Comparison of ENCODE assay signal across 22 cellular contexts in genomic region chr3:63450634-63451363, GRCh38.
A peak's percentile ranks its signal among the peaks of the same experiment; 100 is the strongest.
DNase-seq lines count a peak whose midpoint lies in the region; ATAC-seq and TF ChIP-seq lines count a peak whose summit lies in the region.
"Had no signal": no experiment of that assay in that cellular context is flagged by ENCODE, and none has a peak within 500 bp of the region (broad histone marks: within the 10 kb centered on the region; RNA-seq: fewer than 3 reads in every experiment).

No MANE protein-coding gene starts in this region.

- H3K27me3 Mint-ChIP-seq in endodermal cell (ENCODE audit: insufficient read depth): peaks cover 37% of the 10 kb centered on the region
- H3K27me3 Mint-ChIP-seq: activated CD4-positive, alpha-beta T cell treated with anti-CD3 and anti-CD28 coated beads, Interleukin-2, amount 10 ng/mL, durations not matched to agents 7 days and 5 days; CD4-positive, CD25-positive, alpha-beta regulatory T cell; naive B cell had no signal

- H3K36me3 ChIP-seq in OCI-LY1 (ENCODE audit: insufficient read depth, low read length): no peaks in the 10 kb centered on the region
- H3K36me3 ChIP-seq in endodermal cell (ENCODE audit: control insufficient read depth, insufficient read depth, low read length): no peaks in the 10 kb centered on the region
- H3K36me3 ChIP-seq: spleen, tibial nerve had no signal

- H3K9me3 ChIP-seq in OCI-LY1 (ENCODE audit: low read length) (no peaks in the 10 kb centered on the region), endodermal cell (ENCODE audit: control insufficient read depth, low read length) (peaks cover 4% of the 10 kb centered on the region)
- H3K9me3 ChIP-seq: spleen, tibial nerve had no signal

- no peaks in the 10 kb centered on the region for H3K36me3 Mint-ChIP-seq in endodermal cell (ENCODE audit: low read depth)
- H3K36me3 Mint-ChIP-seq: activated naive CD8-positive, alpha-beta T cell treated with anti-CD3 and anti-CD28 coated beads, Interleukin-2, amount 10 ng/mL, durations not matched to agents 7 days and 5 days; CD4-positive, CD25-positive, alpha-beta regulatory T cell; naive B cell had no signal

- H3K4me1 ChIP-seq in OCI-LY1 (ENCODE audit: insufficient read depth, low read length, severe bottlenecking) (no peaks in the 10 kb centered on the region), endodermal cell (ENCODE audit: control insufficient read depth, insufficient read depth, low read length) (peaks cover 2% of the 10 kb centered on the region)
- H3K4me1 ChIP-seq: spleen, tibial nerve had no signal

- H3K4me3 ChIP-seq in OCI-LY1 (ENCODE audit: low read depth, low read length, poor library complexity, severe bottlenecking): no peak overlapping the region
- no peak overlapping the region for H3K4me3 ChIP-seq in endodermal cell (ENCODE audit: low read length)
- H3K4me3 ChIP-seq in retinal pigment epithelial cell (ENCODE audit: low read length): no peak overlapping the region
- H3K4me3 ChIP-seq: spleen, tibial nerve had no signal

- WGBS in endodermal cell (ENCODE audit: insufficient coverage in 1 of 2, insufficient read length in 1 of 2), 2 experiments: 95 to 100% methylated on average over 4 to 5 of the region's 5 CpGs

- H2AFZ ChIP-seq in OCI-LY1 (ENCODE audit: low read length): no peak overlapping the region

- H3K27me3 ChIP-seq in OCI-LY1 (ENCODE audit: insufficient read depth, low read length): no peaks in the 10 kb centered on the region
- H3K27me3 ChIP-seq in endodermal cell (ENCODE audit: control insufficient read depth, insufficient read depth, low read length, poor library complexity, severe bottlenecking): peaks cover 25% of the 10 kb centered on the region
- H3K27me3 ChIP-seq: spleen, tibial nerve had no signal

- no peaks in the 10 kb centered on the region for H3F3A ChIP-seq in OCI-LY1 (ENCODE audit: insufficient read depth, low read length)

- no peak overlapping the region for H3K9ac ChIP-seq in OCI-LY1 (ENCODE audit: low read length)
- H3K9ac ChIP-seq in endodermal cell (ENCODE audit: extremely low read depth, low read length, poor library complexity, severe bottlenecking): no peak overlapping the region

- no peak overlapping the region for H3K27ac ChIP-seq in OCI-LY1 (ENCODE audit: low read depth, low read length, poor library complexity, severe bottlenecking)
- H3K27ac ChIP-seq in endodermal cell (ENCODE audit: low read depth, low read length): no peak overlapping the region
- H3K27ac ChIP-seq: spleen, tibial nerve had no signal

- H3K9me2 ChIP-seq in OCI-LY1 (ENCODE audit: low read depth, low read length): no peaks in the 10 kb centered on the region

- no peaks in the 10 kb centered on the region for H3K79me2 ChIP-seq in OCI-LY1 (ENCODE audit: insufficient read depth, low read length)

- H3K4me3 Mint-ChIP-seq in endodermal cell: no peak overlapping the region
- H3K4me3 Mint-ChIP-seq: activated CD4-positive, alpha-beta T cell treated with anti-CD3 and anti-CD28 coated beads, Interleukin-2, amount 10 ng/mL, durations not matched to agents 7 days and 5 days; activated naive CD8-positive, alpha-beta T cell treated with anti-CD3 and anti-CD28 coated beads, Interleukin-2, amount 10 ng/mL, durations not matched to agents 7 days and 5 days; activated T-helper 17 cell treated with anti-CD3 and anti-CD28 coated beads, Interleukin-2, amount 50 U/mL, for 72 hours; CD4-positive, CD25-positive, alpha-beta regulatory T cell; naive B cell; stimulated activated naive CD8-positive, alpha-beta T cell treated with anti-CD3 and anti-CD28 coated beads, Interleukin-15, Interleukin-2, amounts not matched to agents 100 ng/mL and 50 ng/mL, for 24 hours had no signal

- peak; percentile 9; the same call in 1 of the 2 replicates for TF ChIP-seq CTCF in OCI-LY1 (IDR thresholded peaks at IDR 0.05; ENCODE audit: low read length)
- TF ChIP-seq CTCF in endodermal cell (conservative IDR thresholded peaks at IDR 0.05): peak; percentile 48
- peak; percentile 0 for TF ChIP-seq CTCF in retinal pigment epithelial cell (conservative IDR thresholded peaks at IDR 0.05; ENCODE audit: low read depth, low read length)

- no peak for ATAC-seq in GM19351 (IDR thresholded peaks at IDR 0.05; ENCODE audit: unreplicated experiment)
- no peak for ATAC-seq in HG02759 (IDR thresholded peaks at IDR 0.05; ENCODE audit: unreplicated experiment)
- no peak for ATAC-seq in HG03457 (IDR thresholded peaks at IDR 0.05; ENCODE audit: unreplicated experiment)
- ATAC-seq: activated T-helper 17 cell treated with anti-CD3 and anti-CD28 coated beads, Interleukin-2, amount 50 U/mL, for 72 hours; esophagus mucosa had no signal

- H3K9me3 Mint-ChIP-seq in endodermal cell: no peaks in the 10 kb centered on the region
- H3K9me3 Mint-ChIP-seq: activated CD4-positive, alpha-beta T cell treated with anti-CD3 and anti-CD28 coated beads, Interleukin-2, amount 10 ng/mL, durations not matched to agents 7 days and 5 days; stimulated activated naive CD8-positive, alpha-beta T cell treated with anti-CD3 and anti-CD28 coated beads, Interleukin-15, Interleukin-2, amounts not matched to agents 100 ng/mL and 50 ng/mL, for 24 hours had no signal

- peaks cover 17% of the 10 kb centered on the region for H3K4me1 Mint-ChIP-seq in endodermal cell
- H3K4me1 Mint-ChIP-seq: activated CD4-positive, alpha-beta T cell treated with anti-CD3 and anti-CD28 coated beads, Interleukin-2, amount 10 ng/mL, durations not matched to agents 7 days and 5 days; activated naive CD8-positive, alpha-beta T cell treated with anti-CD3 and anti-CD28 coated beads, Interleukin-2, amount 10 ng/mL, durations not matched to agents 7 days and 5 days; activated T-helper 17 cell treated with anti-CD3 and anti-CD28 coated beads, Interleukin-2, amount 50 U/mL, for 72 hours; CD4-positive, CD25-positive, alpha-beta regulatory T cell; naive B cell had no signal

- DNase-seq in HT-29 (ENCODE audit: low spot score) (peak; percentile 33), endodermal cell (no peak), retinal pigment epithelial cell (ENCODE audit: low read depth) (no peak)
- DNase-seq: activated CD4-positive, alpha-beta T cell treated with anti-CD3 and anti-CD28 coated beads, Interleukin-2, amount 10 ng/mL, durations not matched to agents 7 days and 5 days; activated naive CD8-positive, alpha-beta T cell treated with anti-CD3 and anti-CD28 coated beads, Interleukin-2, amount 10 ng/mL, durations not matched to agents 7 days and 5 days; CD4-positive, CD25-positive, alpha-beta regulatory T cell; effector CD4-positive, alpha-beta T cell; naive B cell; NCI-H1417 treated with DMSO at 0.1 percent for 48 hours; NCI-H524 treated with DMSO at 0.1 percent for 48 hours; SHP77 treated with DMSO at 0.1 percent for 48 hours; spleen; stimulated activated CD4-positive, alpha-beta T cell treated with anti-CD3 and anti-CD28 coated beads, Interleukin-4, amount 100 ng/mL, for 4 hours; T-helper 1 cell had no signal

- no peaks in the 10 kb centered on the region for H4K20me1 ChIP-seq in OCI-LY1 (ENCODE audit: insufficient read depth, low read length)

- H3K4me2 ChIP-seq in OCI-LY1 (ENCODE audit: low read length): no peak overlapping the region

- H3K27ac Mint-ChIP-seq in endodermal cell: no peak overlapping the region
- H3K27ac Mint-ChIP-seq: activated CD4-positive, alpha-beta T cell treated with anti-CD3 and anti-CD28 coated beads, Interleukin-2, amount 10 ng/mL, durations not matched to agents 7 days and 5 days; activated naive CD8-positive, alpha-beta T cell treated with anti-CD3 and anti-CD28 coated beads, Interleukin-2, amount 10 ng/mL, durations not matched to agents 7 days and 5 days; activated T-helper 17 cell treated with anti-CD3 and anti-CD28 coated beads, Interleukin-2, amount 50 U/mL, for 72 hours; CD4-positive, CD25-positive, alpha-beta regulatory T cell; naive B cell; stimulated activated naive CD8-positive, alpha-beta T cell treated with anti-CD3 and anti-CD28 coated beads, Interleukin-15, Interleukin-2, amounts not matched to agents 100 ng/mL and 50 ng/mL, for 24 hours had no signal
